ENCODE assay signal across 8 cellular contexts in the genomic region with DNA sequence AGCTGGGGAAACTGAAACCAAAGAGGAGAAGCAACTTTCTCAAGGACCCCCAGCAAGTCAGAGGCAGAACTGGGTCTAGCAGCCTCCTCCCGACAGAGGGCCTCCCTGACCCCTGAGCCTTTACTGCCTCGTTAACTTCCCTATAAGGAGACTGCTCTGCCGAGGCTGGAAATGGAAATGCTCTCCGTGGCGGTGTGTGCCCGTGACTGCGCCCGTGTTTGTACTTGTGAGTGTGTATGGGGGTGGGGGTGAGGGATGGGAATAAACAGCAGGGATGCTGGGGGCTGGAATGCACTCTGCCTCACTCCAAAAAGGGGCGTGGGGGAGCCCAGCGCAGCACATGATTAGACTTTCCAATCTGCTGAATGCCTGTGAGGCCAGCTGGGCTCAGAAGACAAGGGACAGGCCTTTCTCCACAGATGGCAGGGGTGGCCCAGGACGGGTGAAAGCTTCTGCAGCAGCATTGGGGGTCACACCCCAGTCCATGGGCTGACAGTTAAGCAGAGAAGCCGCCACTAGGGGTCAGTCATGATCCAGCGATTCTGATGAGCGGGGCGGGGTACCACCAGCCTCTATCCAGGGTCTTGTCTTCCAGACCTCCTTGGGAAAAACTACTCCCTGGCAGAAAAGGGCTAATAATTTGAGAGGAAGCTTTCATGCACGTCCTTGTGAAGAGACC. TPM values are rescaled to one million over a fixed set of nuclear protein-coding genes. Genes with fewer than 3 reads are reported as not detected.
DNase-seq lines count a peak whose midpoint lies in the region; ATAC-seq and TF ChIP-seq lines count a peak whose summit lies in the region.

No MANE protein-coding gene starts in this region.

- ATAC-seq in activated B cell treated with CpG ODN at 0.5 μM for 24 hours (ENCODE audit: low read depth), result peak; percentile 68
- no peak for ATAC-seq in HG03095 (IDR thresholded peaks at IDR 0.05; ENCODE audit: unreplicated experiment)

- peaks cover 4% of the 10 kb centered on the region for H3K4me1 Mint-ChIP-seq in activated B cell treated with CpG ODN at 0.5 μM for 24 hours

- no peak overlapping the region for H3K4me3 Mint-ChIP-seq in activated B cell treated with CpG ODN at 0.5 μM for 24 hours

- no peak for TF ChIP-seq CTCF in activated B cell treated with CpG ODN at 0.5 μM for 24 hours (IDR thresholded peaks at IDR 0.05)

- no peak overlapping the region for H3K27ac ChIP-seq in caudate nucleus (ENCODE audit: low read depth, low read length)

- H3K27ac Mint-ChIP-seq in activated B cell treated with CpG ODN at 0.5 μM for 24 hours, result no peak overlapping the region

- H3K9me3 Mint-ChIP-seq in activated B cell treated with CpG ODN at 0.5 μM for 24 hours, result no peaks in the 10 kb centered on the region

- intact Hi-C loops in activated B cell treated with CpG ODN at 0.5 μM for 24 hours (cut with micrococcal nuclease), result loop anchor here (1.0 to 5.0 kb wide), 3 partner anchors 120 to 353 kb away; no protein-coding TSS in a partner anchor

- peaks cover 10% of the 10 kb centered on the region for H3K27me3 Mint-ChIP-seq in activated B cell treated with CpG ODN at 0.5 μM for 24 hours

- POLR2A ChIA-PET in activated B cell treated with CpG ODN at 0.5 μM for 24 hours (lab: Charles Lee), result no interaction called here

- H3K36me3 Mint-ChIP-seq in activated B cell treated with CpG ODN at 0.5 μM for 24 hours (ENCODE audit: low read depth), result no peaks in the 10 kb centered on the region

- CTCF ChIA-PET in activated B cell treated with CpG ODN at 0.5 μM for 24 hours (lab: Charles Lee), result interaction anchor here (1.7 to 2.9 kb wide), 2 partner anchors 126 to 354 kb away, joined by 4 to 16 read pairs; no protein-coding TSS in a partner anchor

- DNase-seq in NCI-H1436 (lab: John Stamatoyannopoulos, UW) (peak; percentile 14), NCI-H1436 treated with DMSO at 0.1 percent for 48 hours (lab: John Stamatoyannopoulos, UW) (no peak), M059J (ENCODE audit: low read depth) (peak; percentile 10), activated B cell treated with CpG ODN at 0.5 μM for 24 hours (peak; percentile 41), caudate nucleus (lab: John Stamatoyannopoulos, UW) (peak in 45 of 61 donors; percentile 2 to 69 (median 33)), left kidney (ENCODE audit: low read depth, low spot score) (peak; percentile 81)
- peak; percentile 32 for DNase-seq in stimulated activated CD4-positive, alpha-beta T cell treated with anti-CD3 and anti-CD28 coated beads, Interleukin-2, amount 100 ng/mL, for 4 hours (ENCODE audit: low read depth)

RNA-seq across cellular contexts. Expression of a gene that starts 26.8 kb away (rescaled TPM):
- 14.1 and 20.7 TPM in 2 replicates for total RNA-seq in M059J (2014; rRNA removed; shearing (Covaris generic))
- total RNA-seq in activated B cell treated with CpG ODN at 0.5 μM for 24 hours, result 47.6 and 47.8 TPM in 2 replicates

RNA-seq across cellular contexts. Expression of a gene that starts 27.2 kb away (rescaled TPM):
- 16.5 and 17.7 TPM in 2 replicates for total RNA-seq in M059J (2014; rRNA removed; shearing (Covaris generic))
- 11.1 and 12.2 TPM in 2 replicates for total RNA-seq in activated B cell treated with CpG ODN at 0.5 μM for 24 hours
